In genomic region chr1:27000092-27000816, GRCh38 we compare ENCODE assay signal across 3 cellular contexts.
TF ChIP-seq lines count a peak whose summit lies in the region.

No MANE protein-coding gene starts in this region.

TF ChIP-seq in SK-N-SH, 30 proteins besides CTCF, POLR2A, EP300 and RAD21:
- TF ChIP-seq RCOR1 (IDR thresholded peaks at IDR 0.05; ENCODE audit: low read length) (no peak), FOXM1 (IDR thresholded peaks at IDR 0.05; ENCODE audit: low read depth) (no peak), NRF1 (IDR thresholded peaks at IDR 0.05; ENCODE audit: low read depth, low read length) (no peak), TCF12 (IDR thresholded peaks at IDR 0.05) (no peak), MXI1 (IDR thresholded peaks at IDR 0.05; ENCODE audit: low read depth, low read length) (no peak), FOSL2 (IDR thresholded peaks at IDR 0.05; ENCODE audit: borderline replicate concordance, low read depth) (no peak), IRF3 (IDR thresholded peaks at IDR 0.05; ENCODE audit: low read depth, low read length) (no peak), ELF1 (IDR thresholded peaks at IDR 0.05) (no peak), NFIC (IDR thresholded peaks at IDR 0.05; ENCODE audit: borderline replicate concordance) (no peak), RXRA (IDR thresholded peaks at IDR 0.05; ENCODE audit: borderline replicate concordance, low read depth) (no peak), JUND (IDR thresholded peaks at IDR 0.05) (no peak), POLR2AphosphoS5 (IDR thresholded peaks at IDR 0.05; ENCODE audit: low read depth, low read length) (no peak), GABPA (IDR thresholded peaks at IDR 0.05; ENCODE audit: low read depth) (no peak)

TF ChIP-seq in SK-N-SH treated with all-trans-retinoic acid at 6 μM for 48 hours, 23 proteins besides CTCF, POLR2A, EP300 and RAD21:
- no peak for TF ChIP-seq ARNTL (CRISPR knock-in tag; IDR thresholded peaks at IDR 0.05; ENCODE audit: borderline replicate concordance, low read depth)
- TF ChIP-seq SNAI2 (CRISPR knock-in tag; IDR thresholded peaks at IDR 0.05), result no peak
- TF ChIP-seq CSRNP3 (CRISPR knock-in tag; IDR thresholded peaks at IDR 0.05), result no peak
- TF ChIP-seq OSR1 (CRISPR knock-in tag; IDR thresholded peaks at IDR 0.05), result no peak
- TF ChIP-seq PPARA (CRISPR knock-in tag; IDR thresholded peaks at IDR 0.05; ENCODE audit: borderline replicate concordance), result no peak
- TF ChIP-seq ZFP3 (CRISPR knock-in tag; IDR thresholded peaks at IDR 0.05), result no peak

TF ChIP-seq in endothelial cell of umbilical vein, 7 proteins besides CTCF, POLR2A, EP300 and RAD21:
- TF ChIP-seq EZH2 (IDR thresholded peaks at IDR 0.05; ENCODE audit: borderline replicate concordance, low read depth, low read length, severe bottlenecking) (no peak), MAX (IDR thresholded peaks at IDR 0.05; ENCODE audit: insufficient read depth, insufficient read length) (no peak), GATA2 (IDR thresholded peaks at IDR 0.05; ENCODE audit: insufficient read depth, insufficient read length, low read depth, low read length) (no peak), JUN (IDR thresholded peaks at IDR 0.05; ENCODE audit: borderline replicate concordance, insufficient read depth, insufficient read length, low read depth) (no peak), POLR2AphosphoS5 (IDR thresholded peaks at IDR 0.05; ENCODE audit: insufficient read depth, low read depth, low read length) (no peak), FOS (IDR thresholded peaks at IDR 0.05; ENCODE audit: borderline replicate concordance, insufficient read depth, low read length) (no peak), MYC (IDR thresholded peaks at IDR 0.05; ENCODE audit: low read depth, low read length) (no peak)
